ENCODE assay signal across 1 cellular context in the genomic region with DNA sequence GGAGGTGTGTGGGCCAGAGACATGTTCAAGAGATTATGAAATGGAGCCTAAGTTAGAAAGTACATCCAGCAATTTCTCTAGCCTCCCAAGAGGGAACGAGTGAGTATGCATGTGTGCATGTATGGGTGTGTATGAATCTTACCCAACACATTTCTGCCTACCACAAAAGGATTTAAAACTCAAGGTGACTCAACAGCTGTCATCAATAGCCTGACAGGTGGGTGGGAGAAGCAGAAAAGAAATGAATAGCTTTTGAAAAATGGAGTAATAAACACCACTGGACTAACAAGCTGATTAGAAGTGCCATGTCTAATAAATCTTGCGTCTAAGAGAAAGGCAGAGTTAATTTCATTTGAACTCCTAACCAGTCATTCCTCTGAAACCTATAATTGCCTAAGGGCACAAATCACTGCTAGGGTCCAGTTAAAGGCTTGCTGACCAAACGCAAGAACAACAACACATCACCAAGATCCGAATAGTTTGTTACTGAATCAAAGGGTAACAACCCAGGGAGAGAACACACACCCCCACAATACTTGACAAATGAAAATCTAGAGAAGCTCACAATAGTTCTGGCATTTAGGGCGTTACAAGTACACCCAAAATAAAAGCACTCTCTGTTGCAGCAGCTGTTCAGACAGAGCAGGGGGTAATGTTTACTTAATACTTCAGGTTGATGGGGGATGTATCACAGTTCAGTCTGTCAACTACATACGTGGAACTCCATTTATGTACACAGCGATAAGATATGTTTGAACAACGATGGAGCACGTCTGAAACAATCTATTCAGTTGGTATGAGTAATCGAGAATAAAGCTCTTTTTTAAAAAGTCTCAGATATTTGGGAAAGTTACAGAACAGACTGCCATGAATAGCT.
TF ChIP-seq lines count a peak whose summit lies in the region.

No MANE protein-coding gene starts in this region.

TF ChIP-seq in GM12878, 131 proteins besides CTCF, POLR2A, EP300 and RAD21:
- TF ChIP-seq, protein P1, sequence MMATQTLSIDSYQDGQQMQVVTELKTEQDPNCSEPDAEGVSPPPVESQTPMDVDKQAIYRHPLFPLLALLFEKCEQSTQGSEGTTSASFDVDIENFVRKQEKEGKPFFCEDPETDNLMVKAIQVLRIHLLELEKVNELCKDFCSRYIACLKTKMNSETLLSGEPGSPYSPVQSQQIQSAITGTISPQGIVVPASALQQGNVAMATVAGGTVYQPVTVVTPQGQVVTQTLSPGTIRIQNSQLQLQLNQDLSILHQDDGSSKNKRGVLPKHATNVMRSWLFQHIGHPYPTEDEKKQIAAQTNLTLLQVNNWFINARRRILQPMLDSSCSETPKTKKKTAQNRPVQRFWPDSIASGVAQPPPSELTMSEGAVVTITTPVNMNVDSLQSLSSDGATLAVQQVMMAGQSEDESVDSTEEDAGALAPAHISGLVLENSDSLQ (IDR thresholded peaks at IDR 0.05), result 0 out of 2 replicates have a peak, but pooled peaks have one; percentile 18
- TF ChIP-seq, protein P2, sequence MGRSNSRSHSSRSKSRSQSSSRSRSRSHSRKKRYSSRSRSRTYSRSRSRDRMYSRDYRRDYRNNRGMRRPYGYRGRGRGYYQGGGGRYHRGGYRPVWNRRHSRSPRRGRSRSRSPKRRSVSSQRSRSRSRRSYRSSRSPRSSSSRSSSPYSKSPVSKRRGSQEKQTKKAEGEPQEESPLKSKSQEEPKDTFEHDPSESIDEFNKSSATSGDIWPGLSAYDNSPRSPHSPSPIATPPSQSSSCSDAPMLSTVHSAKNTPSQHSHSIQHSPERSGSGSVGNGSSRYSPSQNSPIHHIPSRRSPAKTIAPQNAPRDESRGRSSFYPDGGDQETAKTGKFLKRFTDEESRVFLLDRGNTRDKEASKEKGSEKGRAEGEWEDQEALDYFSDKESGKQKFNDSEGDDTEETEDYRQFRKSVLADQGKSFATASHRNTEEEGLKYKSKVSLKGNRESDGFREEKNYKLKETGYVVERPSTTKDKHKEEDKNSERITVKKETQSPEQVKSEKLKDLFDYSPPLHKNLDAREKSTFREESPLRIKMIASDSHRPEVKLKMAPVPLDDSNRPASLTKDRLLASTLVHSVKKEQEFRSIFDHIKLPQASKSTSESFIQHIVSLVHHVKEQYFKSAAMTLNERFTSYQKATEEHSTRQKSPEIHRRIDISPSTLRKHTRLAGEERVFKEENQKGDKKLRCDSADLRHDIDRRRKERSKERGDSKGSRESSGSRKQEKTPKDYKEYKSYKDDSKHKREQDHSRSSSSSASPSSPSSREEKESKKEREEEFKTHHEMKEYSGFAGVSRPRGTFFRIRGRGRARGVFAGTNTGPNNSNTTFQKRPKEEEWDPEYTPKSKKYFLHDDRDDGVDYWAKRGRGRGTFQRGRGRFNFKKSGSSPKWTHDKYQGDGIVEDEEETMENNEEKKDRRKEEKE (IDR thresholded peaks at IDR 0.05), result no peak
